Comparison of ENCODE assay signal across 1 cellular context in the genomic region with DNA sequence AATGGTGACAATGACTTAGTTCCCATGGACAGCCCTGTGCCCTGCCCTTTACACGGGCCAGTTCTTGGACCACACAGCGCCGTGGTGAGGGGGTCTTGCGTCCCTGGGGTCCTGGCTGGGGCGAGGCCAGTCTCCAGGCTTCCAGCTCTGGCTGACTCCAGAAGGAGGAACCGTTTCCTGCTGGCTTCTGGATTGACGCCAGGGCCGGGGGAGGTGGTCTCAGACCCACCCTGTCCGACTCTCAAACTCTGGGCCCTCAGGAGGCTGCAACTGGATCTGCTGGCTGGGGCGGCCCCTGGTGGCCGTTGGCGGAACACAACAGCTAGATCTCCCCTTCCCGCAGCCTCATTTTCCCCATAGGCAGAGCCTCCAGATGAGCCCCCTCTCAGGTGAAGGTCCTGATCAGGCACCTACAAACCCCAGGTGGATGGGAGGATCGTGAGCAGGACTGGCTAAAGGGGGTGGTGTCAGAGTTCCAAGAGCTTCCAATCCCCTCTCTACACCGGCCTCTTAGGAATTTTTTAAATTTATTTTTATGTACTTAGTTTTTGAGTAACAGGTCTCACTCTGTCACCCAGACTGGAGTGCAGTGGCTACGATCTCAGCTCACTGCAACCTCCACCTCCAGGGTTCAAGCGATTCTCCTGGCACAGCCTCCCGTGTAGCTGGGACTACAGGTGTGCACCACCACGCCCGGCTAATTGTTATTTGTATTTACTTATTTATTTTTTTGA.
TF ChIP-seq lines count a peak whose summit lies in the region.

No MANE protein-coding gene starts in this region.

TF ChIP-seq in GM23338, 12 proteins besides CTCF, POLR2A, EP300 and RAD21:
- no peak for TF ChIP-seq ZNF331 (CRISPR knock-in tag; IDR thresholded peaks at IDR 0.05; ENCODE audit: low read depth)
- TF ChIP-seq NANOG (IDR thresholded peaks at IDR 0.05; ENCODE audit: borderline replicate concordance) = no peak
- TF ChIP-seq ZNF114 (CRISPR knock-in tag; IDR thresholded peaks at IDR 0.05) = no peak
- no peak for TF ChIP-seq POLR2AphosphoS5 (IDR thresholded peaks at IDR 0.05; ENCODE audit: low read depth)
- TF ChIP-seq, protein P1, sequence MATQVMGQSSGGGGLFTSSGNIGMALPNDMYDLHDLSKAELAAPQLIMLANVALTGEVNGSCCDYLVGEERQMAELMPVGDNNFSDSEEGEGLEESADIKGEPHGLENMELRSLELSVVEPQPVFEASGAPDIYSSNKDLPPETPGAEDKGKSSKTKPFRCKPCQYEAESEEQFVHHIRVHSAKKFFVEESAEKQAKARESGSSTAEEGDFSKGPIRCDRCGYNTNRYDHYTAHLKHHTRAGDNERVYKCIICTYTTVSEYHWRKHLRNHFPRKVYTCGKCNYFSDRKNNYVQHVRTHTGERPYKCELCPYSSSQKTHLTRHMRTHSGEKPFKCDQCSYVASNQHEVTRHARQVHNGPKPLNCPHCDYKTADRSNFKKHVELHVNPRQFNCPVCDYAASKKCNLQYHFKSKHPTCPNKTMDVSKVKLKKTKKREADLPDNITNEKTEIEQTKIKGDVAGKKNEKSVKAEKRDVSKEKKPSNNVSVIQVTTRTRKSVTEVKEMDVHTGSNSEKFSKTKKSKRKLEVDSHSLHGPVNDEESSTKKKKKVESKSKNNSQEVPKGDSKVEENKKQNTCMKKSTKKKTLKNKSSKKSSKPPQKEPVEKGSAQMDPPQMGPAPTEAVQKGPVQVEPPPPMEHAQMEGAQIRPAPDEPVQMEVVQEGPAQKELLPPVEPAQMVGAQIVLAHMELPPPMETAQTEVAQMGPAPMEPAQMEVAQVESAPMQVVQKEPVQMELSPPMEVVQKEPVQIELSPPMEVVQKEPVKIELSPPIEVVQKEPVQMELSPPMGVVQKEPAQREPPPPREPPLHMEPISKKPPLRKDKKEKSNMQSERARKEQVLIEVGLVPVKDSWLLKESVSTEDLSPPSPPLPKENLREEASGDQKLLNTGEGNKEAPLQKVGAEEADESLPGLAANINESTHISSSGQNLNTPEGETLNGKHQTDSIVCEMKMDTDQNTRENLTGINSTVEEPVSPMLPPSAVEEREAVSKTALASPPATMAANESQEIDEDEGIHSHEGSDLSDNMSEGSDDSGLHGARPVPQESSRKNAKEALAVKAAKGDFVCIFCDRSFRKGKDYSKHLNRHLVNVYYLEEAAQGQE (IDR thresholded peaks at IDR 0.05; ENCODE audit: unreplicated experiment) = no peak
- TF ChIP-seq EZH2 (IDR thresholded peaks at IDR 0.05; ENCODE audit: low read depth, unreplicated experiment) = no peak
- no peak for TF ChIP-seq STAT1 (IDR thresholded peaks at IDR 0.05; ENCODE audit: unreplicated experiment)
